ENCODE assay signal across 29 cellular contexts in genomic region chr7:158063850-158064610, GRCh38.
"Had no signal": no experiment of that assay in that cellular context is flagged by ENCODE, and none has a peak within 500 bp of the region (broad histone marks: within the 10 kb centered on the region; RNA-seq: fewer than 3 reads in every experiment).

No MANE protein-coding gene starts in this region.

- H3K27me3 Mint-ChIP-seq: activated B cell treated with CpG ODN at 0.5 μM for 24 hours; activated CD4-positive, alpha-beta T cell treated with anti-CD3 and anti-CD28 coated beads, Interleukin-2, amount 10 ng/mL, durations not matched to agents 7 days and 5 days; IgD-negative memory B cell had no signal

- H3K36me3 ChIP-seq: brain microvascular endothelial cell, Peyer's patch had no signal

- H3K27me3 ChIP-seq: brain microvascular endothelial cell, Peyer's patch had no signal

- H3K9me3 Mint-ChIP-seq: activated B cell treated with CpG ODN at 0.5 μM for 24 hours; activated CD4-positive, alpha-beta T cell treated with anti-CD3 and anti-CD28 coated beads, Interleukin-2, amount 10 ng/mL, durations not matched to agents 7 days and 5 days; activated naive CD4-positive, alpha-beta T cell treated with anti-CD3 and anti-CD28 coated beads for 36 hours; activated T-helper 17 cell treated with anti-CD3 and anti-CD28 coated beads, Interleukin-2, amount 50 U/mL, for 72 hours; T-cell had no signal

- H3K9me3 ChIP-seq: Peyer's patch had no signal

- H3K36me3 Mint-ChIP-seq: activated CD4-positive, alpha-beta memory T cell treated with anti-CD3 and anti-CD28 coated beads for 36 hours; activated naive CD8-positive, alpha-beta T cell; IgD-negative memory B cell; T-cell had no signal

- H3K4me3 ChIP-seq: Peyer's patch, SK-N-MC had no signal

- H3K4me3 Mint-ChIP-seq: activated B cell treated with CpG ODN at 0.5 μM for 24 hours; activated CD4-positive, alpha-beta memory T cell treated with anti-CD3 and anti-CD28 coated beads for 36 hours; activated CD4-positive, alpha-beta T cell treated with anti-CD3 and anti-CD28 coated beads, Interleukin-2, amount 10 ng/mL, durations not matched to agents 7 days and 5 days; activated naive CD4-positive, alpha-beta T cell treated with anti-CD3 and anti-CD28 coated beads for 36 hours; activated naive CD8-positive, alpha-beta T cell; activated T-helper 17 cell treated with anti-CD3 and anti-CD28 coated beads, Interleukin-2, amount 50 U/mL, for 72 hours; IgD-negative memory B cell; T-cell had no signal

- H3K27ac ChIP-seq: brain microvascular endothelial cell, Peyer's patch, RWPE1, SK-N-MC had no signal

- H3K27ac Mint-ChIP-seq: activated B cell treated with CpG ODN at 0.5 μM for 24 hours; activated CD4-positive, alpha-beta memory T cell treated with anti-CD3 and anti-CD28 coated beads for 36 hours; activated CD4-positive, alpha-beta T cell treated with anti-CD3 and anti-CD28 coated beads, Interleukin-2, amount 10 ng/mL, durations not matched to agents 7 days and 5 days; activated naive CD4-positive, alpha-beta T cell treated with anti-CD3 and anti-CD28 coated beads for 36 hours; activated naive CD8-positive, alpha-beta T cell; activated T-helper 17 cell treated with anti-CD3 and anti-CD28 coated beads, Interleukin-2, amount 50 U/mL, for 72 hours; IgD-negative memory B cell; T-cell had no signal

- DNase-seq: activated B cell treated with CpG ODN at 0.5 μM for 24 hours; activated CD4-positive, alpha-beta memory T cell treated with anti-CD3 and anti-CD28 coated beads for 36 hours; activated CD4-positive, alpha-beta T cell treated with anti-CD3 and anti-CD28 coated beads for 1 hour; activated CD4-positive, alpha-beta T cell treated with anti-CD3 and anti-CD28 coated beads, Interleukin-2, amount 10 ng/mL, durations not matched to agents 7 days and 5 days; activated gamma-delta T cell; activated naive CD4-positive, alpha-beta T cell treated with anti-CD3 and anti-CD28 coated beads for 36 hours; activated T-cell treated with anti-CD3 and anti-CD28 coated beads for 4 hours; activated T-cell treated with anti-CD3 and anti-CD28 coated beads, Interleukin-2, amount 50 U/mL, for 48 hours; amygdala; brain microvascular endothelial cell; caudate nucleus; KG1; NCI-H1092; NCI-H2029; NCI-H2107; NCI-H2171 treated with DMSO at 0.1 percent for 48 hours; NCI-H226; NCI-H526; NCI-H774; OCI-M1; T-cell; T-helper 2 cell; T1000 had no signal

- ATAC-seq: activated T-helper 17 cell treated with anti-CD3 and anti-CD28 coated beads, Interleukin-2, amount 50 U/mL, for 72 hours; T-cell had no signal

- H3K4me1 ChIP-seq: Peyer's patch had no signal

- H3K4me1 Mint-ChIP-seq: activated B cell treated with CpG ODN at 0.5 μM for 24 hours; activated CD4-positive, alpha-beta T cell treated with anti-CD3 and anti-CD28 coated beads, Interleukin-2, amount 10 ng/mL, durations not matched to agents 7 days and 5 days; activated T-helper 17 cell treated with anti-CD3 and anti-CD28 coated beads, Interleukin-2, amount 50 U/mL, for 72 hours; T-cell had no signal
